In genomic region chr9:17082343-17082742, GRCh38 we compare ENCODE assay signal across 16 cellular contexts. TPM values are rescaled to one million over a fixed set of nuclear protein-coding genes. Genes with fewer than 3 reads are reported as not detected.
DNase-seq lines count a peak whose midpoint lies in the region; ATAC-seq, FAIRE-seq and TF ChIP-seq lines count a peak whose summit lies in the region.
"Had no signal": no experiment of that assay in that cellular context is flagged by ENCODE, and none has a peak within 500 bp of the region (broad histone marks: within the 10 kb centered on the region; RNA-seq: fewer than 3 reads in every experiment).

No MANE protein-coding gene starts in this region.

- no peaks in the 10 kb centered on the region for H3K27me3 Mint-ChIP-seq in GM23338 (ENCODE audit: insufficient read depth, low read depth, poor library complexity)
- no peaks in the 10 kb centered on the region for H3K27me3 Mint-ChIP-seq in activated naive CD4-positive, alpha-beta T cell treated with anti-CD3 and anti-CD28 coated beads, Interleukin-2, amount 10 ng/mL, durations not matched to agents 7 days and 5 days
- H3K27me3 Mint-ChIP-seq: activated naive CD8-positive, alpha-beta T cell treated with anti-CD3 and anti-CD28 coated beads, Interleukin-2, amount 10 ng/mL, durations not matched to agents 7 days and 5 days had no signal

- ATAC-seq in GM23338 (peak; percentile 100), foreskin keratinocyte (peak; percentile 62)
- ATAC-seq: mucosa of descending colon had no signal

- CTCF ChIA-PET in activated naive CD4-positive, alpha-beta T cell treated with anti-CD3 and anti-CD28 coated beads, Interleukin-2, amount 10 ng/mL, durations not matched to agents 7 days and 5 days (lab: Charles Lee): no interaction called here

- H3K36me3 ChIP-seq in GM23338 (ENCODE audit: insufficient read depth): no peaks in the 10 kb centered on the region
- H3K36me3 ChIP-seq: MG63, Peyer's patch, thoracic aorta had no signal

- no peaks in the 10 kb centered on the region for H3F3A ChIP-seq in GM23338 (replicated peaks; ENCODE audit: low read depth)

- H3K4me1 Mint-ChIP-seq in GM23338: peaks cover 17% of the 10 kb centered on the region; the same call in 2 of the 3 replicates
- H3K4me1 Mint-ChIP-seq in activated naive CD4-positive, alpha-beta T cell treated with anti-CD3 and anti-CD28 coated beads, Interleukin-2, amount 10 ng/mL, durations not matched to agents 7 days and 5 days: no peaks in the 10 kb centered on the region
- H3K4me1 Mint-ChIP-seq: activated naive CD8-positive, alpha-beta T cell treated with anti-CD3 and anti-CD28 coated beads, Interleukin-2, amount 10 ng/mL, durations not matched to agents 7 days and 5 days had no signal

- no peak overlapping the region; the same call in 1 of the 2 replicates for H2AFZ ChIP-seq in GM23338

- no peaks in the 10 kb centered on the region for H4K20me1 ChIP-seq in GM23338 (replicated peaks; ENCODE audit: insufficient read depth)

- H3K27ac ChIP-seq in GM23338 (ENCODE audit: low read depth) (no peak overlapping the region), foreskin keratinocyte (no peak overlapping the region), coronary artery (no peak overlapping the region)
- H3K27ac ChIP-seq: Peyer's patch, thoracic aorta had no signal

- no peak overlapping the region for H3K27ac Mint-ChIP-seq in GM23338
- H3K27ac Mint-ChIP-seq in activated naive CD4-positive, alpha-beta T cell treated with anti-CD3 and anti-CD28 coated beads, Interleukin-2, amount 10 ng/mL, durations not matched to agents 7 days and 5 days: no peak overlapping the region
- H3K27ac Mint-ChIP-seq: activated naive CD8-positive, alpha-beta T cell treated with anti-CD3 and anti-CD28 coated beads, Interleukin-2, amount 10 ng/mL, durations not matched to agents 7 days and 5 days had no signal

- H3K27me3 ChIP-seq in GM23338 (ENCODE audit: insufficient read depth): no peaks in the 10 kb centered on the region
- no peaks in the 10 kb centered on the region for H3K27me3 ChIP-seq in foreskin keratinocyte
- H3K27me3 ChIP-seq: MG63, Peyer's patch had no signal

- no peak for FAIRE-seq in GM19239 (lab: Jason Lieb, UNC)

- no peaks in the 10 kb centered on the region for H3K36me3 Mint-ChIP-seq in GM23338 (ENCODE audit: low read depth)
- H3K36me3 Mint-ChIP-seq in activated naive CD4-positive, alpha-beta T cell treated with anti-CD3 and anti-CD28 coated beads, Interleukin-2, amount 10 ng/mL, durations not matched to agents 7 days and 5 days: no peaks in the 10 kb centered on the region
- H3K36me3 Mint-ChIP-seq: activated naive CD8-positive, alpha-beta T cell treated with anti-CD3 and anti-CD28 coated beads, Interleukin-2, amount 10 ng/mL, durations not matched to agents 7 days and 5 days had no signal

- no peaks in the 10 kb centered on the region for H3K9me3 Mint-ChIP-seq in GM23338
- peaks cover 4% of the 10 kb centered on the region for H3K9me3 Mint-ChIP-seq in activated naive CD4-positive, alpha-beta T cell treated with anti-CD3 and anti-CD28 coated beads, Interleukin-2, amount 10 ng/mL, durations not matched to agents 7 days and 5 days
- H3K9me3 Mint-ChIP-seq: activated naive CD8-positive, alpha-beta T cell treated with anti-CD3 and anti-CD28 coated beads, Interleukin-2, amount 10 ng/mL, durations not matched to agents 7 days and 5 days had no signal

- H3K79me2 ChIP-seq in GM23338 (replicated peaks; ENCODE audit: insufficient read depth): no peaks in the 10 kb centered on the region

- peak; percentile 71 for DNase-seq in GM23338 (ENCODE audit: low spot score)
- DNase-seq in SK-N-DZ (ENCODE audit: low spot score): peak; percentile 45
- peak in 1 of 2 donors; percentile 15 for DNase-seq in foreskin keratinocyte
- peak; percentile 2 for DNase-seq in pons (ENCODE audit: low spot score)
- no peak for DNase-seq in GM19239 (ENCODE audit: insufficient read length, low spot score)
- no peak for DNase-seq in coronary artery (ENCODE audit: low spot score)
- no peak for DNase-seq in stimulated activated CD4-positive, alpha-beta T cell treated with anti-CD3 and anti-CD28 coated beads, Interleukin-1b, Interleukin-23, amount 100 ng/mL, for 48 hours
- DNase-seq in activated naive CD4-positive, alpha-beta T cell treated with anti-CD3 and anti-CD28 coated beads, Interleukin-2, amount 10 ng/mL, durations not matched to agents 7 days and 5 days: no peak
- DNase-seq: activated CD4-positive, alpha-beta T cell treated with anti-CD3 and anti-CD28 coated beads for 4 hours; activated naive CD8-positive, alpha-beta T cell treated with anti-CD3 and anti-CD28 coated beads, Interleukin-2, amount 10 ng/mL, durations not matched to agents 7 days and 5 days; erythroblast; MG63; Peyer's patch; stimulated activated CD4-positive, alpha-beta T cell treated with anti-CD3 and anti-CD28 coated beads, Interleukin-4, amount 100 ng/mL, for 24 hours had no signal

- H3K4me3 ChIP-seq in GM23338 (no peak overlapping the region), coronary artery (no peak overlapping the region)
- H3K4me3 ChIP-seq: MG63, mucosa of descending colon, Peyer's patch, thoracic aorta had no signal

- H3K9me2 ChIP-seq in GM23338 (ENCODE audit: insufficient read depth): 0 out of 2 replicates have a peak, but pooled peaks cover 3% of the 10 kb centered on the region

- peaks cover 13% of the 10 kb centered on the region; the same call in 1 of the 2 replicates for H3K4me1 ChIP-seq in GM23338 (ENCODE audit: insufficient read depth)
- peaks cover 7% of the 10 kb centered on the region for H3K4me1 ChIP-seq in foreskin keratinocyte
- H3K4me1 ChIP-seq: Peyer's patch had no signal

- peak overlapping the region; percentile 9; the same call in 1 of the 2 replicates for H3K4me2 ChIP-seq in GM23338

- TF ChIP-seq CTCF in GM23338 (conservative IDR thresholded peaks at IDR 0.05; ENCODE audit: low read depth in 2 of 2) (peak; percentile 30 to 55; a peak in 3 of 4 replicates), foreskin keratinocyte (conservative IDR thresholded peaks at IDR 0.05) (peak; percentile 34), coronary artery (IDR thresholded peaks at IDR 0.05) (no peak)

- no peak overlapping the region for H3K4me3 Mint-ChIP-seq in GM23338
- H3K4me3 Mint-ChIP-seq in activated naive CD4-positive, alpha-beta T cell treated with anti-CD3 and anti-CD28 coated beads, Interleukin-2, amount 10 ng/mL, durations not matched to agents 7 days and 5 days: no peak overlapping the region
- H3K4me3 Mint-ChIP-seq: activated naive CD8-positive, alpha-beta T cell treated with anti-CD3 and anti-CD28 coated beads, Interleukin-2, amount 10 ng/mL, durations not matched to agents 7 days and 5 days had no signal

TF ChIP-seq in GM23338, 12 proteins besides CTCF, POLR2A, EP300 and RAD21 (continues in another document):
- no peak for TF ChIP-seq ETS1 (IDR thresholded peaks at IDR 0.05)

RNA-seq across cellular contexts. Expression of gene CNTLN, which starts 52.5 kb away (rescaled TPM):
- 12.1 and 17.7 TPM in 2 replicates for total RNA-seq in GM23338 (2014; rRNA removed; shearing (Covaris generic))
- polyA plus RNA-seq in GM23338 (2016; fragmentation: Nextera tagmentation; extraction: Ambion mirVana): 18.0 and 21.8 TPM in 2 replicates
- 4.4 and 5.4 TPM in 2 replicates for polyA plus RNA-seq in SK-N-DZ (2014; cell fraction: cytosol; rRNA removed)
- 2.9 and 6.6 TPM in 2 replicates for polyA plus RNA-seq in SK-N-DZ (2014; cell fraction: nucleus; rRNA removed)
- total RNA-seq in foreskin keratinocyte: 5.0 and 5.5 TPM in 2 replicates
- 1.7 and 2.2 TPM in 2 replicates for polyA plus RNA-seq in foreskin keratinocyte

Comparison
In these comparisons a context has a peak if more than half of its experiments do, and no peak if none do; other contexts are left out.
1. DNase-seq: peak in GM23338 (single experiment), SK-N-DZ (single experiment) and pons (single experiment); none in GM19239 (single experiment), coronary artery (single experiment), stimulated activated CD4-positive, alpha-beta T cell treated with anti-CD3 and anti-CD28 coated beads, Interleukin-1b, Interleukin-23, amount 100 ng/mL, for 48 hours (single experiment) and activated naive CD4-positive, alpha-beta T cell treated with anti-CD3 and anti-CD28 coated beads, Interleukin-2, amount 10 ng/mL, durations not matched to agents 7 days and 5 days (single experiment).